38 cellular contexts compared by ENCODE assay signal in genomic region chr2:235129856-235130255, GRCh38.
"Had no signal": no experiment of that assay in that cellular context is flagged by ENCODE, and none has a peak within 500 bp of the region (broad histone marks: within the 10 kb centered on the region; RNA-seq: fewer than 3 reads in every experiment).

No MANE protein-coding gene starts in this region.

- H3K4me3 Mint-ChIP-seq: activated naive CD4-positive, alpha-beta T cell treated with anti-CD3 and anti-CD28 coated beads for 36 hours; activated naive CD8-positive, alpha-beta T cell treated with anti-CD3 and anti-CD28 coated beads for 36 hours; activated T-helper 1 cell treated with anti-CD3 and anti-CD28 coated beads, Interleukin-12 subunit alpha, Interleukin-12 subunit beta, Interleukin-2, Interleukin-4 antibody, amounts not matched to agents 30 ng/mL and 10 ng/mL and 1 ng/mL, durations not matched to agents 14 hours and 24 hours and 36 hours; natural killer cell; neural progenitor cell; stimulated activated memory B cell treated with anti-CD40 and anti-IgM and Interleukin-4, amounts not matched to agents 10 μg/mL and 1 μg/mL and 100 μg/mL, for 72 hours; stimulated activated naive CD8-positive, alpha-beta T cell treated with anti-CD3 and anti-CD28 coated beads, Interleukin-15, amount 100 ng/mL, for 72 hours; T-helper 1 cell treated with Interleukin-12 subunit alpha and Interleukin-12 subunit beta and Interleukin-4 antibody, amounts not matched to agents 30 μg/mL and 1 μg/mL, for 36 hours had no signal

- H3K9me3 Mint-ChIP-seq: activated naive CD4-positive, alpha-beta T cell treated with anti-CD3 and anti-CD28 coated beads for 36 hours; activated naive CD8-positive, alpha-beta T cell treated with anti-CD3 and anti-CD28 coated beads for 36 hours; activated T-helper 1 cell treated with anti-CD3 and anti-CD28 coated beads, Interleukin-12 subunit alpha, Interleukin-12 subunit beta, Interleukin-2, Interleukin-4 antibody, amounts not matched to agents 30 ng/mL and 10 ng/mL and 1 ng/mL, durations not matched to agents 14 hours and 24 hours and 36 hours; natural killer cell; stimulated activated memory B cell treated with anti-CD40 and anti-IgM and Interleukin-4, amounts not matched to agents 10 μg/mL and 1 μg/mL and 100 μg/mL, for 72 hours; stimulated activated naive CD8-positive, alpha-beta T cell treated with anti-CD3 and anti-CD28 coated beads, Interleukin-15, amount 100 ng/mL, for 72 hours; T-helper 1 cell treated with Interleukin-12 subunit alpha and Interleukin-12 subunit beta and Interleukin-4 antibody, amounts not matched to agents 30 μg/mL and 1 μg/mL, for 36 hours had no signal

- H3K36me3 Mint-ChIP-seq: activated naive CD8-positive, alpha-beta T cell treated with anti-CD3 and anti-CD28 coated beads for 36 hours; natural killer cell; neural progenitor cell; stimulated activated memory B cell treated with anti-CD40 and anti-IgM and Interleukin-4, amounts not matched to agents 10 μg/mL and 1 μg/mL and 100 μg/mL, for 72 hours had no signal

- FAIRE-seq: endothelial cell of umbilical vein, islet of Langerhans, small intestine had no signal

- H3K4me3 ChIP-seq: cardiac muscle cell, heart left ventricle, left ventricle myocardium inferior, lung, neural progenitor cell, psoas muscle, sigmoid colon, upper lobe of left lung, vagina had no signal

- H3K4me1 Mint-ChIP-seq: activated naive CD8-positive, alpha-beta T cell treated with anti-CD3 and anti-CD28 coated beads for 36 hours; natural killer cell; stimulated activated memory B cell treated with anti-CD40 and anti-IgM and Interleukin-4, amounts not matched to agents 10 μg/mL and 1 μg/mL and 100 μg/mL, for 72 hours; stimulated activated naive CD8-positive, alpha-beta T cell treated with anti-CD3 and anti-CD28 coated beads, Interleukin-15, amount 100 ng/mL, for 72 hours had no signal

- ATAC-seq: esophagus mucosa; foreskin keratinocyte; heart left ventricle; natural killer cell; psoas muscle; stimulated activated memory B cell treated with anti-CD40 and anti-IgM and Interleukin-4, amounts not matched to agents 10 μg/mL and 1 μg/mL and 100 μg/mL, for 72 hours; stimulated activated naive CD8-positive, alpha-beta T cell treated with anti-CD3 and anti-CD28 coated beads, Interleukin-15, amount 100 ng/mL, for 72 hours had no signal

- DNase-seq: activated CD4-positive, alpha-beta T cell treated with anti-CD3 and anti-CD28 coated beads for 4 hours; activated CD4-positive, alpha-beta T cell treated with anti-CD3 and anti-CD28 coated beads, Interleukin-2, amount 50 U/mL, for 4 hours; activated CD8-positive, alpha-beta memory T cell treated with anti-CD3 and anti-CD28 coated beads, Interleukin-2, amount 50 U/mL, for 4 hours; activated effector memory CD4-positive, alpha-beta T cell treated with anti-CD3 and anti-CD28 coated beads, Interleukin-2, amount 50 U/mL, for 16 hours; activated naive CD4-positive, alpha-beta T cell treated with anti-CD3 and anti-CD28 coated beads for 36 hours; activated naive CD8-positive, alpha-beta T cell treated with anti-CD3 and anti-CD28 coated beads for 36 hours; activated T-cell treated with anti-CD3 and anti-CD28 coated beads, Interleukin-2, amount 50 U/mL, for 1 hour; amniotic stem cell; cerebellar nuclear complex; cortex of kidney; heart left ventricle; left ventricle myocardium inferior; mesendoderm; natural killer cell; occipital lobe; psoas muscle; sigmoid colon; small intestine; stimulated activated CD4-positive, alpha-beta T cell treated with anti-CD3 and anti-CD28 coated beads, Interleukin-4, amount 100 ng/mL, for 4 hours; stimulated activated CD8-positive, alpha-beta memory T cell treated with anti-CD3 and anti-CD28 coated beads, Interleukin-4, amount 100 ng/mL, for 48 hours; stimulated activated naive CD8-positive, alpha-beta T cell treated with anti-CD3 and anti-CD28 coated beads, Interleukin-15, amount 100 ng/mL, for 72 hours; substantia nigra; SW 1271; T-helper 9 cell; upper lobe of left lung had no signal

- H3K27ac ChIP-seq: cardiac muscle cell, foreskin keratinocyte, heart left ventricle, left ventricle myocardium inferior, neural progenitor cell, parathyroid adenoma, psoas muscle, sigmoid colon, upper lobe of left lung, vagina, VCaP had no signal

- H3K4me1 ChIP-seq: foreskin keratinocyte, heart left ventricle, left ventricle myocardium inferior, parathyroid adenoma, psoas muscle, sigmoid colon, vagina had no signal

- H3K27ac Mint-ChIP-seq: activated naive CD4-positive, alpha-beta T cell treated with anti-CD3 and anti-CD28 coated beads for 36 hours; activated naive CD8-positive, alpha-beta T cell treated with anti-CD3 and anti-CD28 coated beads for 36 hours; activated T-helper 1 cell treated with anti-CD3 and anti-CD28 coated beads, Interleukin-12 subunit alpha, Interleukin-12 subunit beta, Interleukin-2, Interleukin-4 antibody, amounts not matched to agents 30 ng/mL and 10 ng/mL and 1 ng/mL, durations not matched to agents 14 hours and 24 hours and 36 hours; natural killer cell; neural progenitor cell; stimulated activated memory B cell treated with anti-CD40 and anti-IgM and Interleukin-4, amounts not matched to agents 10 μg/mL and 1 μg/mL and 100 μg/mL, for 72 hours; stimulated activated naive CD8-positive, alpha-beta T cell treated with anti-CD3 and anti-CD28 coated beads, Interleukin-15, amount 100 ng/mL, for 72 hours; T-helper 1 cell treated with Interleukin-12 subunit alpha and Interleukin-12 subunit beta and Interleukin-4 antibody, amounts not matched to agents 30 μg/mL and 1 μg/mL, for 36 hours had no signal

- H3K9me3 ChIP-seq: heart left ventricle, left ventricle myocardium inferior, psoas muscle, upper lobe of left lung, vagina had no signal

- H3K27me3 ChIP-seq: sigmoid colon, upper lobe of left lung, vagina had no signal

- H3K36me3 ChIP-seq: cardiac muscle cell, heart left ventricle, left ventricle myocardium inferior, neural progenitor cell, sigmoid colon, upper lobe of left lung, vagina had no signal
